Comparison of ENCODE assay signal across 27 cellular contexts in the genomic region with DNA sequence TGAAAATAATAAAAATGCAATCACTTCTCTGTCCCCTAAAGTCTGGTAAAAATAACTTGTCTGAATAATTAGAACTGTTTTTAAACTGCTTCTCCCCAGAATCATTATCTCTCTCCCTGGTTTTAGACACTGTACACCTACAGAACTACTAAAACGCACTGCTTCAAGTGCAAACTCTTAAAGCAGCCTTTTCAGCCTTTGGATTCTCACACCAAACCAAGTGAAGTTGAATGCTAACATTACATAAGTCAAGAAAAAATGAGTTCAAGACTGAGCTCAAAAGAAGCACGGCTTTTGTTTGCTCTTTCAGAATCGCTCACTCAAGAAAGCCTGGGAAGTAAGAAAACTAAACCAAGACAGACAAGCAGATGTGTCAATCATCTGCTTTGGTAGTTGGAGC.
"Had no signal": no experiment of that assay in that cellular context is flagged by ENCODE, and none has a peak within 500 bp of the region (broad histone marks: within the 10 kb centered on the region; RNA-seq: fewer than 3 reads in every experiment).

No MANE protein-coding gene starts in this region.

- H3K4me1 ChIP-seq: colonic mucosa, foreskin keratinocyte, gastrocnemius medialis had no signal

- H3K36me3 ChIP-seq: colonic mucosa, esophagus muscularis mucosa, esophagus squamous epithelium, gastrocnemius medialis, gastroesophageal sphincter, heart left ventricle, heart right ventricle had no signal

- H3K4me3 ChIP-seq: colonic mucosa, coronary artery, dorsolateral prefrontal cortex, esophagus muscularis mucosa, esophagus squamous epithelium, gastrocnemius medialis, gastroesophageal sphincter, heart left ventricle, heart right ventricle had no signal

- H3K27ac ChIP-seq: colonic mucosa, coronary artery, dorsolateral prefrontal cortex, epithelial cell of prostate, esophagus muscularis mucosa, esophagus squamous epithelium, foreskin keratinocyte, gastrocnemius medialis, gastroesophageal sphincter, heart left ventricle, heart right ventricle had no signal

- H3K9me3 ChIP-seq: colonic mucosa, esophagus muscularis mucosa, esophagus squamous epithelium, gastrocnemius medialis, gastroesophageal sphincter, heart left ventricle, heart right ventricle had no signal

- FAIRE-seq: colon, endometrium, endothelial cell of umbilical vein, frontal cortex had no signal

- DNase-seq: colonic mucosa; cortex of kidney; dermis blood vessel endothelial cell; dorsolateral prefrontal cortex; effector CD4-positive, alpha-beta T cell; effector CD8-positive, alpha-beta T cell; effector memory CD4-positive, alpha-beta T cell; effector memory CD8-positive, alpha-beta T cell; endodermal cell; erythroblast; esophagus squamous epithelium; foreskin fibroblast; foreskin keratinocyte; foreskin melanocyte; gastrocnemius medialis; glutamatergic neuron; heart left ventricle; heart right ventricle had no signal

- ATAC-seq: effector memory CD8-positive, alpha-beta T cell; esophagus mucosa; foreskin keratinocyte; gastrocnemius medialis; gastroesophageal sphincter; heart left ventricle; heart right ventricle had no signal
